ENCODE assay signal across 15 cellular contexts in the genomic region with DNA sequence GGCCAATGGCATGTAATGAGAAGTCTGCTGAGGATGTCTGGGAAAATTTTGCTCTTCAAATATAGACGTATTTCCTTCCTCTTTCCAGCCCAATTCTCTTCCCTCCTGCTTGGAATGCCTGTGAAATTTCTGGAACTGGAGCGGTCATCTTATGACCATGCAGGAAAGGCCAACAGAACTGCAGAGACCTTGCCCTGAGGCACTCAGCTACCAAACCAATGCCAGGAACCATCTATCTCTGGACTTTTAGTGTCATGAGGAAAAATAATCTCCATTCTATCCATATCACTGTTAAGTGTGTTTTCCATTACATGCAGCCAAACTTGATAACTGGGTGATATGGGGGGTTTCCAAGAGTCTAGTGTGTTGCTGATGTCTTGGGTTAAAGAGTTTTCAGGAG.
A peak's percentile ranks its signal among the peaks of the same experiment; 100 is the strongest.
DNase-seq lines count a peak whose midpoint lies in the region; ATAC-seq lines count a peak whose summit lies in the region.
"Had no signal": no experiment of that assay in that cellular context is flagged by ENCODE, and none has a peak within 500 bp of the region (broad histone marks: within the 10 kb centered on the region; RNA-seq: fewer than 3 reads in every experiment).

No MANE protein-coding gene starts in this region.

- no peaks in the 10 kb centered on the region for H3K27me3 ChIP-seq in BLaER1
- H3K27me3 ChIP-seq in aorta (ENCODE audit: control insufficient read depth in 1 of 2, insufficient read depth in 2 of 2, low read length in 1 of 2): no peaks in the 10 kb centered on the region

- H3K27ac ChIP-seq in BLaER1 (no peak overlapping the region), aorta (ENCODE audit: low read depth in 1 of 2, low read length in 2 of 2) (no peak overlapping the region)
- H3K27ac ChIP-seq: C4-2B had no signal

- DNase-seq in EH (ENCODE audit: low read depth) (peak; percentile 60), RPMI7951 (ENCODE audit: low read depth) (peak; percentile 39), aorta (no peak), amygdala (lab: John Stamatoyannopoulos, UW) (no peak)
- DNase-seq in activated naive CD4-positive, alpha-beta T cell (lab: John Stamatoyannopoulos, UW): no peak
- DNase-seq: Caco-2; CD4-positive, alpha-beta T cell; GF-D8; GOT3; H7; HFFc6; IMR-90 had no signal

- H3K9me3 ChIP-seq in BLaER1: 0 out of 2 replicates have a peak, but pooled peaks cover 10% of the 10 kb centered on the region
- H3K9me3 ChIP-seq in aorta (ENCODE audit: control insufficient read depth, low read length): peaks cover 4% of the 10 kb centered on the region
- H3K9me3 ChIP-seq: Caco-2 had no signal

- WGBS in aorta, 2 donors: 56 to 77% methylated on average over 2 of the region's 2 CpGs

- peak; percentile 45 for ATAC-seq in aorta (ENCODE audit: low FRiP score)
- ATAC-seq: HCT116 had no signal

- no peaks in the 10 kb centered on the region for H4K20me1 ChIP-seq in BLaER1

- intact Hi-C loops in aorta (cut with DNase I): no loop called here

- H3K9ac ChIP-seq in BLaER1: no peak overlapping the region

- H3K4me2 ChIP-seq in BLaER1: peak overlapping the region; percentile 57

- H3K4me3 ChIP-seq in BLaER1: no peak overlapping the region
- no peak overlapping the region for H3K4me3 ChIP-seq in aorta (ENCODE audit: low read length in 2 of 2)

- H3K4me1 ChIP-seq in BLaER1: peaks cover 40% of the 10 kb centered on the region
- no peaks in the 10 kb centered on the region for H3K4me1 ChIP-seq in aorta (ENCODE audit: control insufficient read depth in 1 of 2, insufficient read depth in 2 of 2, low read length in 2 of 2)
- H3K4me1 ChIP-seq: Caco-2 had no signal

- H3K36me3 ChIP-seq in BLaER1 (no peaks in the 10 kb centered on the region), aorta (ENCODE audit: control insufficient read depth in 1 of 2, insufficient read depth in 2 of 2, low read length in 1 of 2) (no peaks in the 10 kb centered on the region)

Comparison
In these comparisons a context has a peak if more than half of its experiments do, and no peak if none do; other contexts are left out.
1. DNase-seq: peak in EH (single experiment) and RPMI7951 (single experiment); none in aorta (0 of 2), amygdala (0 of 56) and activated naive CD4-positive, alpha-beta T cell (0 of 4).